ENCODE assay signal across 9 cellular contexts in the genomic region with DNA sequence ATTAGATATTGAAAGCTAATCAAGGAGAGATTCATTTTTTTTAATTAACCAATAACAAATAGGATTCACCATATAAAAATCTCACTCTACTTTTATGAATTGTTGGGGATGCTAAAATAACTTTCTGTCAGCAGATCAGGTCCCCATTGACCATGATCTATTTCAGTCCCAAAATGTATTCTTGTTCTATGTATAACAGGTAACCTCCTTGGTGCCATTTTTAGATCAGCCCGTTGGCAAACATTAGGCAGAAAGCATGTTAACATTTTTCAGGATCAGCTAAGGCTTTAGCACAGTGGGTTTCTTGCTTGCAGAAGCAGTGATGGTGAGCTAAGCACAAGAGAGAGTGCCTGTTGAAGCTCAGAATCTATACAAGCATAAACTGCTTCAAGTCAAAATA. TPM values are rescaled to one million over a fixed set of nuclear protein-coding genes. Genes with fewer than 3 reads are reported as not detected.
"Had no signal": no experiment of that assay in that cellular context is flagged by ENCODE, and none has a peak within 500 bp of the region (broad histone marks: within the 10 kb centered on the region; RNA-seq: fewer than 3 reads in every experiment).

No MANE protein-coding gene starts in this region.

- H3K4me3 ChIP-seq: GM23248 had no signal

- H3K27ac ChIP-seq: GM23248, HL-60 had no signal

- DNase-seq: GM23248, GOT3, H7, HCEC 1CT had no signal

- ATAC-seq: HepG2 had no signal

RNA-seq across cellular contexts. Expression of a gene that starts 40.8 kb away (rescaled TPM):
- total RNA-seq: GM23248, H4, H7, HepG2, HT1080 had no signal
- polyA plus RNA-seq: GM23248, HepG2, IgD-negative memory B cell had no signal

RNA-seq across cellular contexts. Expression of a gene that starts 43.6 kb away (rescaled TPM):
- total RNA-seq: GM23248, H4, HepG2 had no signal
- polyA plus RNA-seq: GM23248, HepG2, IgD-negative memory B cell had no signal
